18 cellular contexts compared by ENCODE assay signal in the genomic region with DNA sequence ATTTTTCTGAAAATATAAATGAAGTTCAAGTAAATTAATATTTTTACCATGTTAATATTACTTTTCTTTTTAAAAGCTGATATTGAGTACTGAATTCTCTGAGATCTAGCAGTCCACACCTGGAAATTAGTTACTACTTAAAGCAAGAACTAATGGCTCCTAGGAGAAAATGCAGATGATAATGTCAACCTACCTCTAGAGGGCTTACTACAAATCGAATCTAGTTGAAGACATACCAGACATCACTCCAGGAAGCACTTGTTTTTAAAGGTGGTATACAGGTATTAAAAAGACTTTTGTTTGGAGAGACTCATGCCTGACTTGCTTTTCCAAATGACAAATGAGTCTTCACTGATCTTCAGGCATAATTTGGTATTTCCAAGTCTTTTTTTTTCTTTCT.
DNase-seq lines count a peak whose midpoint lies in the region; ATAC-seq and TF ChIP-seq lines count a peak whose summit lies in the region.
"Had no signal": no experiment of that assay in that cellular context is flagged by ENCODE, and none has a peak within 500 bp of the region (broad histone marks: within the 10 kb centered on the region; RNA-seq: fewer than 3 reads in every experiment).

No MANE protein-coding gene starts in this region.

- H3K4me1 ChIP-seq in RWPE2 (ENCODE audit: insufficient read depth, poor library complexity, severe bottlenecking), result no peaks in the 10 kb centered on the region
- H3K4me1 ChIP-seq: ascending aorta, gastrocnemius medialis, SJCRH30, tibial artery had no signal

- H3K36me3 ChIP-seq in H7 (replicated peaks; ENCODE audit: control insufficient read depth, insufficient read depth, low read length) (no peaks in the 10 kb centered on the region), RWPE2 (ENCODE audit: low read depth) (no peaks in the 10 kb centered on the region)
- H3K36me3 ChIP-seq: ascending aorta, gastrocnemius medialis, SJCRH30, tibial artery had no signal

- no peak overlapping the region for H3K4me3 Mint-ChIP-seq in stimulated activated naive CD8-positive, alpha-beta T cell treated with anti-CD3 and anti-CD28 coated beads, Interleukin-15, amount 100 ng/mL, for 72 hours
- H3K4me3 Mint-ChIP-seq: naive B cell had no signal

- no peaks in the 10 kb centered on the region for H3K4me1 Mint-ChIP-seq in stimulated activated naive CD8-positive, alpha-beta T cell treated with anti-CD3 and anti-CD28 coated beads, Interleukin-15, amount 100 ng/mL, for 72 hours

- H3K9me3 ChIP-seq in RWPE2 (ENCODE audit: severe bottlenecking), result no peaks in the 10 kb centered on the region
- H3K9me3 ChIP-seq: ascending aorta, gastrocnemius medialis, SJCRH30, tibial artery had no signal

- ATAC-seq in RWPE2 (ENCODE audit: low read depth), result no peak
- ATAC-seq in stimulated activated naive CD8-positive, alpha-beta T cell treated with anti-CD3 and anti-CD28 coated beads, Interleukin-15, amount 100 ng/mL, for 72 hours, result no peak
- ATAC-seq: gastrocnemius medialis had no signal

- H3K27ac Mint-ChIP-seq in stimulated activated naive CD8-positive, alpha-beta T cell treated with anti-CD3 and anti-CD28 coated beads, Interleukin-15, amount 100 ng/mL, for 72 hours, result no peak overlapping the region

- H3K27ac ChIP-seq in RWPE2 (ENCODE audit: poor library complexity, severe bottlenecking), result no peak overlapping the region
- H3K27ac ChIP-seq: ascending aorta, gastrocnemius medialis, GM23248, SJCRH30, tibial artery had no signal

- no peaks in the 10 kb centered on the region for H3K9me3 Mint-ChIP-seq in stimulated activated naive CD8-positive, alpha-beta T cell treated with anti-CD3 and anti-CD28 coated beads, Interleukin-15, amount 100 ng/mL, for 72 hours

- DNase-seq in DMS53 (lab: John Stamatoyannopoulos, UW) (peak; percentile 58), H7 (peak; percentile 1), RWPE2 (ENCODE audit: low spot score) (no peak), iPS DF 19.7 (ENCODE audit: low read depth, low spot score) (peak; percentile 20), glomerular visceral epithelial cell (ENCODE audit: extremely low spot score) (no peak), AG20443 (ENCODE audit: low spot score) (no peak), SKM-1 treated with dmso at 0.1 percent for 144 hours (lab: John Stamatoyannopoulos, UW; ENCODE audit: unreplicated experiment) (no peak)
- no peak for DNase-seq in stimulated activated naive CD8-positive, alpha-beta T cell treated with anti-CD3 and anti-CD28 coated beads, Interleukin-15, amount 100 ng/mL, for 72 hours
- DNase-seq: activated effector memory CD4-positive, alpha-beta T cell treated with anti-CD3 and anti-CD28 coated beads, Interleukin-2, amount 50 U/mL, for 16 hours; DMS153; effector CD4-positive, alpha-beta T cell; gastrocnemius medialis; GM23248; naive B cell; NCI-H2029; SJCRH30; tibial artery had no signal

- no peaks in the 10 kb centered on the region for H3K27me3 Mint-ChIP-seq in stimulated activated naive CD8-positive, alpha-beta T cell treated with anti-CD3 and anti-CD28 coated beads, Interleukin-15, amount 100 ng/mL, for 72 hours
- H3K27me3 Mint-ChIP-seq: naive B cell had no signal

- H3K4me3 ChIP-seq in H7 (ENCODE audit: insufficient read depth, low read depth, low read length) (no peak overlapping the region), RWPE2 (ENCODE audit: severe bottlenecking) (no peak overlapping the region)
- H3K4me3 ChIP-seq: ascending aorta, gastrocnemius medialis, GM23248, SJCRH30, tibial artery had no signal

- H3K27me3 ChIP-seq in H7 (ENCODE audit: control insufficient read depth, insufficient read depth, low read length) (no peaks in the 10 kb centered on the region), RWPE2 (ENCODE audit: insufficient read depth, poor library complexity, severe bottlenecking) (no peaks in the 10 kb centered on the region)
- H3K27me3 ChIP-seq: ascending aorta, gastrocnemius medialis, SJCRH30, tibial artery had no signal

- peak; percentile 33 for TF ChIP-seq CTCF in RWPE2 (IDR thresholded peaks at IDR 0.05; ENCODE audit: poor library complexity, severe bottlenecking)

Comparison
In these comparisons a context has a peak if more than half of its experiments do, and no peak if none do; other contexts are left out.
1. DNase-seq: peak in DMS53 (single experiment), H7 (single experiment) and iPS DF 19.7 (single experiment); none in RWPE2 (single experiment), glomerular visceral epithelial cell (single experiment), AG20443 (single experiment), SKM-1 treated with dmso at 0.1 percent for 144 hours (single experiment) and stimulated activated naive CD8-positive, alpha-beta T cell treated with anti-CD3 and anti-CD28 coated beads, Interleukin-15, amount 100 ng/mL, for 72 hours (0 of 2).